ENCODE assay signal across 21 cellular contexts in genomic region chr15:41550066-41550805, GRCh38. TPM values are rescaled to one million over a fixed set of nuclear protein-coding genes. Genes with fewer than 3 reads are reported as not detected.
"Had no signal": no experiment of that assay in that cellular context is flagged by ENCODE, and none has a peak within 500 bp of the region (broad histone marks: within the 10 kb centered on the region; RNA-seq: fewer than 3 reads in every experiment).

No MANE protein-coding gene starts in this region.

- DNase-seq: effector memory CD8-positive, alpha-beta T cell; foreskin fibroblast; glutamatergic neuron; immature natural killer cell; left cardiac atrium; left ventricle myocardium inferior; lower lobe of right lung; natural killer cell; stimulated activated CD4-positive, alpha-beta T cell treated with anti-CD3 and anti-CD28 coated beads, Interleukin-4, amount 100 ng/mL, for 1 hour; stimulated activated CD8-positive, alpha-beta memory T cell treated with anti-CD3 and anti-CD28 coated beads, Interleukin-4, amount 100 ng/mL, for 48 hours; stimulated activated naive CD8-positive, alpha-beta T cell treated with anti-CD3 and anti-CD28 coated beads, Interleukin-15, Interleukin-2, amounts not matched to agents 100 U/mL and 50 U/mL, for 24 hours; tibial artery; upper lobe of right lung had no signal

- H3K4me3 ChIP-seq: esophagus muscularis mucosa, gastroesophageal sphincter, left ventricle myocardium inferior, lower lobe of right lung, right atrium auricular region, tibial artery, upper lobe of right lung, vagina had no signal

- H3K4me1 ChIP-seq: esophagus muscularis mucosa, gastroesophageal sphincter, right atrium auricular region, tibial artery, upper lobe of right lung, vagina had no signal

- H3K36me3 ChIP-seq: esophagus muscularis mucosa, gastroesophageal sphincter, left ventricle myocardium inferior, lower lobe of right lung, right atrium auricular region, tibial artery, upper lobe of right lung, vagina had no signal

- H3K27ac ChIP-seq: epithelial cell of prostate, esophagus muscularis mucosa, gastroesophageal sphincter, left ventricle myocardium inferior, lower lobe of right lung, right atrium auricular region, tibial artery, upper lobe of right lung, vagina had no signal

- FAIRE-seq: kidney had no signal

- H3K27me3 ChIP-seq: esophagus muscularis mucosa, right atrium auricular region, tibial artery, upper lobe of right lung, vagina had no signal

- ATAC-seq: effector memory CD8-positive, alpha-beta T cell; gastroesophageal sphincter; left cardiac atrium; lower lobe of right lung; natural killer cell; stimulated activated effector memory CD8-positive, alpha-beta T cell treated with anti-CD3 and anti-CD28 coated beads, Interleukin-12 subunit alpha, Interleukin-12 subunit beta, amount 100 ng/mL, for 72 hours; stimulated activated naive CD8-positive, alpha-beta T cell treated with anti-CD3 and anti-CD28 coated beads, Interleukin-15, Interleukin-2, amounts not matched to agents 100 U/mL and 50 U/mL, for 24 hours; upper lobe of right lung had no signal

- H3K9me3 ChIP-seq: esophagus muscularis mucosa, gastroesophageal sphincter, left ventricle myocardium inferior, lower lobe of right lung, right atrium auricular region, tibial artery, upper lobe of right lung, vagina had no signal

RNA-seq across cellular contexts. Expression of gene ITPKA, which starts 56.6 kb away (rescaled TPM):
- total RNA-seq: natural killer cell, osteocyte, vagina had no signal
- polyA plus RNA-seq: immature natural killer cell had no signal
